In the genomic region with DNA sequence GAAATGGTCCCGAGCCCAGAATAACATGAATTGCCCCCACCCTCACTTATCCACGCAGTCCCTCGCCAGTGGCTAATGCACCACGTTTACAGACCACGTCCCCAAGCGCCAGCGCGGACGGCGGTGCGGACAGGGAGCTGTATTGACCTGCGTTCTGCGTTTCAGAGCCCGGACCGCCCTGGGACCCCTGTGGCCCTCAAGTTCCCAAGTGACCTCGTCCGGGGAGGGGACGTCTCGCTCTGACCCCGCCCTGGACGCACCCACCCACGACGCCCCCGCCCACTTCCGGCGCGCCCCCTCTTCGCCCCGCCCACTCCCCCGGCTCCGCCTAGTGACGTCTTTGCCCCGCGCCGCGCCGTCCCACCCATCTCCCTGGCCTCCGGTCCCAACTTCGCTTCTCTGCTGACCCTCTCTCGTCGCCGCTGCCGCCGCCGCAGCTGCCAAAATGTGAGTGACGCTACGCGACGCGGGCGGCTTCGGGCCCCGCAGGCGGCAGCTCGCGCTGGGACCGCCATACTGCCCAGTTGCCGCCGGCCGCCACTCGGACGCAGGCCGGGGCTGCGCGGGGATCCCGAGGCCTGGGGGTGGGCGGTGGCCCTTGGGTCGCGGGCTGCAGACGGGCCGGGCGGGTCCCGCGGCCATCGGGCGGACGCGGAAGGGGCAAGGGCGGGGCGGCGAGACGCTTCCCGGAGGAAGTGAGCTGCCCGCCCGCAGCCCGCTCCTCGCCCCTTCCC, we compare ENCODE assay signal across 1 cellular context.
TF ChIP-seq lines count a peak whose summit lies in the region.

A gene with protein sequence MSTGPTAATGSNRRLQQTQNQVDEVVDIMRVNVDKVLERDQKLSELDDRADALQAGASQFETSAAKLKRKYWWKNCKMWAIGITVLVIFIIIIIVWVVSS (plus strand): TSS at position 358 of the 734 bp plus-strand sequence. CDS start 88 bp downstream, at position 446.

TF ChIP-seq in GM12878, 131 proteins besides CTCF, POLR2A, EP300 and RAD21 (continued from another document and continues in another):
- TF ChIP-seq, protein P1, sequence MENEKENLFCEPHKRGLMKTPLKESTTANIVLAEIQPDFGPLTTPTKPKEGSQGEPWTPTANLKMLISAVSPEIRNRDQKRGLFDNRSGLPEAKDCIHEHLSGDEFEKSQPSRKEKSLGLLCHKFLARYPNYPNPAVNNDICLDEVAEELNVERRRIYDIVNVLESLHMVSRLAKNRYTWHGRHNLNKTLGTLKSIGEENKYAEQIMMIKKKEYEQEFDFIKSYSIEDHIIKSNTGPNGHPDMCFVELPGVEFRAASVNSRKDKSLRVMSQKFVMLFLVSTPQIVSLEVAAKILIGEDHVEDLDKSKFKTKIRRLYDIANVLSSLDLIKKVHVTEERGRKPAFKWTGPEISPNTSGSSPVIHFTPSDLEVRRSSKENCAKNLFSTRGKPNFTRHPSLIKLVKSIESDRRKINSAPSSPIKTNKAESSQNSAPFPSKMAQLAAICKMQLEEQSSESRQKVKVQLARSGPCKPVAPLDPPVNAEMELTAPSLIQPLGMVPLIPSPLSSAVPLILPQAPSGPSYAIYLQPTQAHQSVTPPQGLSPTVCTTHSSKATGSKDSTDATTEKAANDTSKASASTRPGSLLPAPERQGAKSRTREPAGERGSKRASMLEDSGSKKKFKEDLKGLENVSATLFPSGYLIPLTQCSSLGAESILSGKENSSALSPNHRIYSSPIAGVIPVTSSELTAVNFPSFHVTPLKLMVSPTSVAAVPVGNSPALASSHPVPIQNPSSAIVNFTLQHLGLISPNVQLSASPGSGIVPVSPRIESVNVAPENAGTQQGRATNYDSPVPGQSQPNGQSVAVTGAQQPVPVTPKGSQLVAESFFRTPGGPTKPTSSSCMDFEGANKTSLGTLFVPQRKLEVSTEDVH (IDR thresholded peaks at IDR 0.05; ENCODE audit: low read depth, partially characterized antibody), result no peak
- peak; percentile 31; the same call in 1 of the 2 replicates for TF ChIP-seq YY1 (IDR thresholded peaks at IDR 0.05; ENCODE audit: low read depth, low read length)
- TF ChIP-seq CEBPB (IDR thresholded peaks at IDR 0.05; ENCODE audit: borderline replicate concordance in 1 of 2, low read depth in 2 of 2, low read length in 2 of 2), result no peak
- TF ChIP-seq HDGF (IDR thresholded peaks at IDR 0.05), result 0 out of 2 replicates have a peak, but pooled peaks have one; percentile 59
- no peak for TF ChIP-seq RCOR1 (conservative IDR thresholded peaks at IDR 0.05; ENCODE audit: low read depth, low read length)
- TF ChIP-seq GABPA (IDR thresholded peaks at IDR 0.05; ENCODE audit: low read depth), result peak; percentile 47; the same call in 1 of the 2 replicates
- TF ChIP-seq TCF3 (IDR thresholded peaks at IDR 0.05; ENCODE audit: borderline replicate concordance, insufficient read depth, low read depth, low read length), result no peak
- TF ChIP-seq POLR2AphosphoS5 (IDR thresholded peaks at IDR 0.05; ENCODE audit: low read length), result no peak
- no peak for TF ChIP-seq IRF4 (IDR thresholded peaks at IDR 0.05; ENCODE audit: low read depth, low read length)
- TF ChIP-seq RBBP5 (conservative IDR thresholded peaks at IDR 0.05), result no peak
- no peak for TF ChIP-seq BMI1 (IDR thresholded peaks at IDR 0.05; ENCODE audit: borderline replicate concordance)
- no peak for TF ChIP-seq HDAC6 (IDR thresholded peaks at IDR 0.05; ENCODE audit: unreplicated experiment)
- no peak for TF ChIP-seq MEF2B (IDR thresholded peaks at IDR 0.05; ENCODE audit: partially characterized antibody, poor library complexity, severe bottlenecking)
- TF ChIP-seq ASH2L (IDR thresholded peaks at IDR 0.05; ENCODE audit: borderline replicate concordance, low read depth), result no peak
- TF ChIP-seq, protein P2, sequence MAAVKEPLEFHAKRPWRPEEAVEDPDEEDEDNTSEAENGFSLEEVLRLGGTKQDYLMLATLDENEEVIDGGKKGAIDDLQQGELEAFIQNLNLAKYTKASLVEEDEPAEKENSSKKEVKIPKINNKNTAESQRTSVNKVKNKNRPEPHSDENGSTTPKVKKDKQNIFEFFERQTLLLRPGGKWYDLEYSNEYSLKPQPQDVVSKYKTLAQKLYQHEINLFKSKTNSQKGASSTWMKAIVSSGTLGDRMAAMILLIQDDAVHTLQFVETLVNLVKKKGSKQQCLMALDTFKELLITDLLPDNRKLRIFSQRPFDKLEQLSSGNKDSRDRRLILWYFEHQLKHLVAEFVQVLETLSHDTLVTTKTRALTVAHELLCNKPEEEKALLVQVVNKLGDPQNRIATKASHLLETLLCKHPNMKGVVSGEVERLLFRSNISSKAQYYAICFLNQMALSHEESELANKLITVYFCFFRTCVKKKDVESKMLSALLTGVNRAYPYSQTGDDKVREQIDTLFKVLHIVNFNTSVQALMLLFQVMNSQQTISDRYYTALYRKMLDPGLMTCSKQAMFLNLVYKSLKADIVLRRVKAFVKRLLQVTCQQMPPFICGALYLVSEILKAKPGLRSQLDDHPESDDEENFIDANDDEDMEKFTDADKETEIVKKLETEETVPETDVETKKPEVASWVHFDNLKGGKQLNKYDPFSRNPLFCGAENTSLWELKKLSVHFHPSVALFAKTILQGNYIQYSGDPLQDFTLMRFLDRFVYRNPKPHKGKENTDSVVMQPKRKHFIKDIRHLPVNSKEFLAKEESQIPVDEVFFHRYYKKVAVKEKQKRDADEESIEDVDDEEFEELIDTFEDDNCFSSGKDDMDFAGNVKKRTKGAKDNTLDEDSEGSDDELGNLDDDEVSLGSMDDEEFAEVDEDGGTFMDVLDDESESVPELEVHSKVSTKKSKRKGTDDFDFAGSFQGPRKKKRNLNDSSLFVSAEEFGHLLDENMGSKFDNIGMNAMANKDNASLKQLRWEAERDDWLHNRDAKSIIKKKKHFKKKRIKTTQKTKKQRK (IDR thresholded peaks at IDR 0.05; ENCODE audit: low read depth, low read length), result no peak
- no peak for TF ChIP-seq IKZF2 (IDR thresholded peaks at IDR 0.05)
- TF ChIP-seq POLR2AphosphoS2 (IDR thresholded peaks at IDR 0.05; ENCODE audit: low read depth, low read length), result peak; percentile 43; the same call in 1 of the 2 replicates
- no peak for TF ChIP-seq ZNF274 (IDR thresholded peaks at IDR 0.05; ENCODE audit: insufficient read depth, insufficient read length)
- TF ChIP-seq WRNIP1 (IDR thresholded peaks at IDR 0.05; ENCODE audit: borderline replicate concordance, low read depth, low read length), result no peak
- TF ChIP-seq, protein P3, sequence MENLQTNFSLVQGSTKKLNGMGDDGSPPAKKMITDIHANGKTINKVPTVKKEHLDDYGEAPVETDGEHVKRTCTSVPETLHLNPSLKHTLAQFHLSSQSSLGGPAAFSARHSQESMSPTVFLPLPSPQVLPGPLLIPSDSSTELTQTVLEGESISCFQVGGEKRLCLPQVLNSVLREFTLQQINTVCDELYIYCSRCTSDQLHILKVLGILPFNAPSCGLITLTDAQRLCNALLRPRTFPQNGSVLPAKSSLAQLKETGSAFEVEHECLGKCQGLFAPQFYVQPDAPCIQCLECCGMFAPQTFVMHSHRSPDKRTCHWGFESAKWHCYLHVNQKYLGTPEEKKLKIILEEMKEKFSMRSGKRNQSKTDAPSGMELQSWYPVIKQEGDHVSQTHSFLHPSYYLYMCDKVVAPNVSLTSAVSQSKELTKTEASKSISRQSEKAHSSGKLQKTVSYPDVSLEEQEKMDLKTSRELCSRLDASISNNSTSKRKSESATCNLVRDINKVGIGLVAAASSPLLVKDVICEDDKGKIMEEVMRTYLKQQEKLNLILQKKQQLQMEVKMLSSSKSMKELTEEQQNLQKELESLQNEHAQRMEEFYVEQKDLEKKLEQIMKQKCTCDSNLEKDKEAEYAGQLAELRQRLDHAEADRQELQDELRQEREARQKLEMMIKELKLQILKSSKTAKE (IDR thresholded peaks at IDR 0.05; ENCODE audit: low read depth, poor library complexity, severe bottlenecking), result no peak
- peak; percentile 51; the same call in 1 of the 2 replicates for TF ChIP-seq SIN3A (IDR thresholded peaks at IDR 0.05; ENCODE audit: low read depth, low read length)
- TF ChIP-seq, protein P4, sequence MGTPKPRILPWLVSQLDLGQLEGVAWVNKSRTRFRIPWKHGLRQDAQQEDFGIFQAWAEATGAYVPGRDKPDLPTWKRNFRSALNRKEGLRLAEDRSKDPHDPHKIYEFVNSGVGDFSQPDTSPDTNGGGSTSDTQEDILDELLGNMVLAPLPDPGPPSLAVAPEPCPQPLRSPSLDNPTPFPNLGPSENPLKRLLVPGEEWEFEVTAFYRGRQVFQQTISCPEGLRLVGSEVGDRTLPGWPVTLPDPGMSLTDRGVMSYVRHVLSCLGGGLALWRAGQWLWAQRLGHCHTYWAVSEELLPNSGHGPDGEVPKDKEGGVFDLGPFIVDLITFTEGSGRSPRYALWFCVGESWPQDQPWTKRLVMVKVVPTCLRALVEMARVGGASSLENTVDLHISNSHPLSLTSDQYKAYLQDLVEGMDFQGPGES (IDR thresholded peaks at IDR 0.05), result no peak
- no peak for TF ChIP-seq ZZZ3 (IDR thresholded peaks at IDR 0.05; ENCODE audit: control insufficient read depth, insufficient read length, low read depth)
- no peak for TF ChIP-seq RELA (IDR thresholded peaks at IDR 0.05; ENCODE audit: borderline replicate concordance, partially characterized antibody)
- TF ChIP-seq KLF5 (IDR thresholded peaks at IDR 0.05; ENCODE audit: partially characterized antibody), result no peak
- no peak for TF ChIP-seq PAX8 (IDR thresholded peaks at IDR 0.05)
- TF ChIP-seq, protein P5, sequence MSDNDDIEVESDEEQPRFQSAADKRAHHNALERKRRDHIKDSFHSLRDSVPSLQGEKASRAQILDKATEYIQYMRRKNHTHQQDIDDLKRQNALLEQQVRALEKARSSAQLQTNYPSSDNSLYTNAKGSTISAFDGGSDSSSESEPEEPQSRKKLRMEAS (IDR thresholded peaks at IDR 0.05; ENCODE audit: low read depth, low read length), result no peak
- TF ChIP-seq CHD2 (IDR thresholded peaks at IDR 0.05; ENCODE audit: borderline replicate concordance, low read depth, low read length), result no peak
- TF ChIP-seq, protein P6, sequence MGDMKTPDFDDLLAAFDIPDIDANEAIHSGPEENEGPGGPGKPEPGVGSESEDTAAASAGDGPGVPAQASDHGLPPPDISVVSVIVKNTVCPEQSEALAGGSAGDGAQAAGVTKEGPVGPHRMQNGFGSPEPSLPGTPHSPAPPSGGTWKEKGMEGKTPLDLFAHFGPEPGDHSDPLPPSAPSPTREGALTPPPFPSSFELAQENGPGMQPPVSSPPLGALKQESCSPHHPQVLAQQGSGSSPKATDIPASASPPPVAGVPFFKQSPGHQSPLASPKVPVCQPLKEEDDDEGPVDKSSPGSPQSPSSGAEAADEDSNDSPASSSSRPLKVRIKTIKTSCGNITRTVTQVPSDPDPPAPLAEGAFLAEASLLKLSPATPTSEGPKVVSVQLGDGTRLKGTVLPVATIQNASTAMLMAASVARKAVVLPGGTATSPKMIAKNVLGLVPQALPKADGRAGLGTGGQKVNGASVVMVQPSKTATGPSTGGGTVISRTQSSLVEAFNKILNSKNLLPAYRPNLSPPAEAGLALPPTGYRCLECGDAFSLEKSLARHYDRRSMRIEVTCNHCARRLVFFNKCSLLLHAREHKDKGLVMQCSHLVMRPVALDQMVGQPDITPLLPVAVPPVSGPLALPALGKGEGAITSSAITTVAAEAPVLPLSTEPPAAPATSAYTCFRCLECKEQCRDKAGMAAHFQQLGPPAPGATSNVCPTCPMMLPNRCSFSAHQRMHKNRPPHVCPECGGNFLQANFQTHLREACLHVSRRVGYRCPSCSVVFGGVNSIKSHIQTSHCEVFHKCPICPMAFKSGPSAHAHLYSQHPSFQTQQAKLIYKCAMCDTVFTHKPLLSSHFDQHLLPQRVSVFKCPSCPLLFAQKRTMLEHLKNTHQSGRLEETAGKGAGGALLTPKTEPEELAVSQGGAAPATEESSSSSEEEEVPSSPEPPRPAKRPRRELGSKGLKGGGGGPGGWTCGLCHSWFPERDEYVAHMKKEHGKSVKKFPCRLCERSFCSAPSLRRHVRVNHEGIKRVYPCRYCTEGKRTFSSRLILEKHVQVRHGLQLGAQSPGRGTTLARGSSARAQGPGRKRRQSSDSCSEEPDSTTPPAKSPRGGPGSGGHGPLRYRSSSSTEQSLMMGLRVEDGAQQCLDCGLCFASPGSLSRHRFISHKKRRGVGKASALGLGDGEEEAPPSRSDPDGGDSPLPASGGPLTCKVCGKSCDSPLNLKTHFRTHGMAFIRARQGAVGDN (IDR thresholded peaks at IDR 0.05), result peak; percentile 41; the same call in 1 of the 2 replicates
- TF ChIP-seq, protein P7, sequence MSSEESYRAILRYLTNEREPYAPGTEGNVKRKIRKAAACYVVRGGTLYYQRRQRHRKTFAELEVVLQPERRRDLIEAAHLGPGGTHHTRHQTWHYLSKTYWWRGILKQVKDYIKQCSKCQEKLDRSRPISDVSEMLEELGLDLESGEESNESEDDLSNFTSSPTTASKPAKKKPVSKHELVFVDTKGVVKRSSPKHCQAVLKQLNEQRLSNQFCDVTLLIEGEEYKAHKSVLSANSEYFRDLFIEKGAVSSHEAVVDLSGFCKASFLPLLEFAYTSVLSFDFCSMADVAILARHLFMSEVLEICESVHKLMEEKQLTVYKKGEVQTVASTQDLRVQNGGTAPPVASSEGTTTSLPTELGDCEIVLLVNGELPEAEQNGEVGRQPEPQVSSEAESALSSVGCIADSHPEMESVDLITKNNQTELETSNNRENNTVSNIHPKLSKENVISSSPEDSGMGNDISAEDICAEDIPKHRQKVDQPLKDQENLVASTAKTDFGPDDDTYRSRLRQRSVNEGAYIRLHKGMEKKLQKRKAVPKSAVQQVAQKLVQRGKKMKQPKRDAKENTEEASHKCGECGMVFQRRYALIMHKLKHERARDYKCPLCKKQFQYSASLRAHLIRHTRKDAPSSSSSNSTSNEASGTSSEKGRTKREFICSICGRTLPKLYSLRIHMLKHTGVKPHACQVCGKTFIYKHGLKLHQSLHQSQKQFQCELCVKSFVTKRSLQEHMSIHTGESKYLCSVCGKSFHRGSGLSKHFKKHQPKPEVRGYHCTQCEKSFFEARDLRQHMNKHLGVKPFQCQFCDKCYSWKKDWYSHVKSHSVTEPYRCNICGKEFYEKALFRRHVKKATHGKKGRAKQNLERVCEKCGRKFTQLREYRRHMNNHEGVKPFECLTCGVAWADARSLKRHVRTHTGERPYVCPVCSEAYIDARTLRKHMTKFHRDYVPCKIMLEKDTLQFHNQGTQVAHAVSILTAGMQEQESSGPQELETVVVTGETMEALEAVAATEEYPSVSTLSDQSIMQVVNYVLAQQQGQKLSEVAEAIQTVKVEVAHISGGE (CRISPR knock-in tag; IDR thresholded peaks at IDR 0.05), result no peak
- TF ChIP-seq SPI1 (IDR thresholded peaks at IDR 0.05; ENCODE audit: borderline replicate concordance, insufficient read depth, low read depth, low read length), result 0 out of 2 replicates have a peak, but pooled peaks have one; percentile 6
- no peak for TF ChIP-seq MTA2 (IDR thresholded peaks at IDR 0.05; ENCODE audit: low read depth)
- no peak for TF ChIP-seq SUZ12 (IDR thresholded peaks at IDR 0.05; ENCODE audit: unreplicated experiment)
- TF ChIP-seq ZBED1 (IDR thresholded peaks at IDR 0.05; ENCODE audit: borderline replicate concordance), result no peak
- no peak for TF ChIP-seq SREBF2 (IDR thresholded peaks at IDR 0.05; ENCODE audit: low read length)
- TF ChIP-seq MEF2A (IDR thresholded peaks at IDR 0.05; ENCODE audit: insufficient read depth, low read depth, low read length), result no peak
- TF ChIP-seq TBL1XR1 (IDR thresholded peaks at IDR 0.05; ENCODE audit: low read depth, low read length), result no peak
- no peak for TF ChIP-seq POU2F2 (IDR thresholded peaks at IDR 0.05; ENCODE audit: borderline replicate concordance, low read depth, low read length)
- TF ChIP-seq TARDBP (IDR thresholded peaks at IDR 0.05; ENCODE audit: borderline replicate concordance), result no peak
- TF ChIP-seq NR2C1 (IDR thresholded peaks at IDR 0.05), result peak; percentile 47; the same call in 1 of the 2 replicates
- no peak for TF ChIP-seq CBX3 (IDR thresholded peaks at IDR 0.05; ENCODE audit: borderline replicate concordance, low read depth)
